ENCODE assay signal across 14 cellular contexts in genomic region chr14:38042356-38042755, GRCh38.
A peak's percentile ranks its signal among the peaks of the same experiment; 100 is the strongest.
DNase-seq lines count a peak whose midpoint lies in the region; ATAC-seq and TF ChIP-seq lines count a peak whose summit lies in the region.
"Had no signal": no experiment of that assay in that cellular context is flagged by ENCODE, and none has a peak within 500 bp of the region (broad histone marks: within the 10 kb centered on the region; RNA-seq: fewer than 3 reads in every experiment).

No MANE protein-coding gene starts in this region.

- TF ChIP-seq CTCF in A673 (conservative IDR thresholded peaks at IDR 0.05; ENCODE audit: low read depth, low read length) = no peak
- no peak for TF ChIP-seq CTCF in brain microvascular endothelial cell (IDR thresholded peaks at IDR 0.05; ENCODE audit: low read depth, low read length, missing control alignments)
- no peak for TF ChIP-seq CTCF in left lung (IDR thresholded peaks at IDR 0.05)

- in situ Hi-C loops in brain microvascular endothelial cell (cut with HindIII; ENCODE audit: low pct_ligation_motif_present, low sequenced_read_pairs) = no loop called here

- intact Hi-C loops in A673 (cut with micrococcal nuclease; ENCODE audit: unreplicated experiment) (no loop called here), left lung (cut with DNase I) (no loop called here)

- CTCF ChIA-PET in A673 (lab: Charles Lee) = no interaction called here

- no peaks in the 10 kb centered on the region for H3K4me1 ChIP-seq in A673 (ENCODE audit: insufficient read depth, low read length, poor library complexity, severe bottlenecking)
- H3K4me1 ChIP-seq in left lung = no peaks in the 10 kb centered on the region
- H3K4me1 ChIP-seq: HAP-1 had no signal

- no TSS peak for BruUV-seq in A673 (replicated peaks; lab: Mats Ljungman, UMichigan)

- no peaks in the 10 kb centered on the region for H3K27me3 ChIP-seq in A673 (replicated peaks; ENCODE audit: insufficient read depth, low read depth, low read length, poor library complexity)
- H3K27me3 ChIP-seq in brain microvascular endothelial cell (replicated peaks) = no peaks in the 10 kb centered on the region
- no peaks in the 10 kb centered on the region for H3K27me3 ChIP-seq in left lung

- no peaks in the 10 kb centered on the region for H3K36me3 ChIP-seq in A673 (ENCODE audit: insufficient read depth, low read length, poor library complexity, severe bottlenecking)
- no peaks in the 10 kb centered on the region for H3K36me3 ChIP-seq in brain microvascular endothelial cell (replicated peaks)
- H3K36me3 ChIP-seq in left lung = no peaks in the 10 kb centered on the region
- H3K36me3 ChIP-seq: HAP-1 had no signal

- no peak overlapping the region for H3K4me3 ChIP-seq in A673 (ENCODE audit: low read depth, low read length, poor library complexity, severe bottlenecking)
- H3K4me3 ChIP-seq in brain microvascular endothelial cell (ENCODE audit: low read depth, low read length) = no peak overlapping the region
- H3K4me3 ChIP-seq in left lung = no peak overlapping the region
- H3K4me3 ChIP-seq: HAP-1 had no signal

- H3K9me3 ChIP-seq in A673 (ENCODE audit: low read depth, low read length, poor library complexity, severe bottlenecking) (no peaks in the 10 kb centered on the region), left lung (no peaks in the 10 kb centered on the region)
- H3K9me3 ChIP-seq: HAP-1 had no signal

- DNase-seq in A673 (ENCODE audit: low spot score) (peak; percentile 6), HS-5 (ENCODE audit: low read depth) (peak; percentile 53), brain microvascular endothelial cell (peak; percentile 32), left lung (no peak), SIG-M5 treated with dmso at 0.1 percent for 504 hours (lab: John Stamatoyannopoulos, UW; ENCODE audit: unreplicated experiment) (no peak), substantia nigra (lab: John Stamatoyannopoulos, UW) (no peak), NCI-H1436 treated with DMSO at 0.1 percent for 48 hours (lab: John Stamatoyannopoulos, UW) (no peak)
- DNase-seq: effector CD4-positive, alpha-beta T cell; NCI-H1048; NCI-H526; posterior cingulate gyrus had no signal

- H3K27ac ChIP-seq in A673 (ENCODE audit: low read depth, low read length, poor library complexity, severe bottlenecking) (no peak overlapping the region), brain microvascular endothelial cell (no peak overlapping the region), left lung (no peak overlapping the region), substantia nigra (ENCODE audit: low read depth, low read length, poor library complexity, severe bottlenecking) (no peak overlapping the region)

- POLR2A ChIA-PET in A673 (lab: Charles Lee; ENCODE audit: low non-redundant PET) = no interaction called here

- peak; percentile 75 for ATAC-seq in left lung
- ATAC-seq in GM19351 (IDR thresholded peaks at IDR 0.05; ENCODE audit: unreplicated experiment) = no peak
- ATAC-seq: SK-N-SH treated with all-trans-retinoic acid at 6 μM for 48 hours had no signal

Comparison
In these comparisons a context has a peak if more than half of its experiments do, and no peak if none do; other contexts are left out.
1. DNase-seq: peak in A673 (single experiment), HS-5 (single experiment) and brain microvascular endothelial cell (single experiment); none in left lung (0 of 2), SIG-M5 treated with dmso at 0.1 percent for 504 hours (single experiment), substantia nigra (0 of 49) and NCI-H1436 treated with DMSO at 0.1 percent for 48 hours (single experiment).